9 cellular contexts compared by ENCODE assay signal in the genomic region with DNA sequence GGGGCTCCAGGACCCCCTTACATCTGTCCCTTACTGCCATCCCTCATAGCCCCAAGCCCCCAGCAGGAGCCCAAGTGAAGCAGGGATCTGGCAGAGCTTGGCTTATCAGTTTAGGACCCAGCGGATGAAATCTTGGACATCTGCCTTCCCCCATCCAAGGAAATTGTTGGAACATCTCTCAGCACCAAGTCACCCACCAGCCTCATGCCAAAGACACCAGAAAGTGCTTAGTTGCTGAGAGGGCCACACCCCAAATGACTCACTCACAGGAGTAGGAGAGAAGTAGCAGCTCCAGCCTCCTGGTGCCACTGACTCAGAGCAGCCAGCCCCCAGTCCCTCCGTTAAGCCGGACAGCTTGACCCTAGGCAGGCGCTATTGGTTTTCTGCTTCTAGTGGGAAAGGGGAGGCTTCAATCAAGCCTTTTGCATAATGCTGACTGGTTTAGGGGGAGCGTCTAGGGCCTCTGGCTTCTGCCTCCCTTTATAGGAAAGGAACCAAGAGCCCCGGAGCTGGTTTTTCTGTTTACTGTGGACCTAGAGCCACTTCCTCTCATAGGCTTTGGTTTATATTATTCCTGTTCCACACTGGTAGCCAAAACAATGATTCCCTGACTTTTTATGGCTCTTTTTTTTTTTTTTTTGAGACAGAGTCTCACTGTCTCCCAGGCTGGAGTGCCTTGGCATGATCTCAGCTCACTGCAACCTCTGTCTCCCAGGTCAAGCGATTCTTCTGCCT.
DNase-seq lines count a peak whose midpoint lies in the region; ATAC-seq and TF ChIP-seq lines count a peak whose summit lies in the region.
"Had no signal": no experiment of that assay in that cellular context is flagged by ENCODE, and none has a peak within 500 bp of the region (broad histone marks: within the 10 kb centered on the region; RNA-seq: fewer than 3 reads in every experiment).

No MANE protein-coding gene starts in this region.

- H4K20me1 ChIP-seq in OCI-LY7 (ENCODE audit: insufficient read depth, low read length): no peaks in the 10 kb centered on the region

- no peaks in the 10 kb centered on the region for H3K79me2 ChIP-seq in OCI-LY7 (ENCODE audit: insufficient read depth, low read depth, low read length)

- no TSS peak for BruUV-seq in OCI-LY7 (replicated peaks; lab: Mats Ljungman, UMichigan)

- no peaks in the 10 kb centered on the region for H3K9me3 ChIP-seq in HEK293 (ENCODE audit: control insufficient read depth, insufficient read depth, low read depth, low read length)
- no peaks in the 10 kb centered on the region for H3K9me3 ChIP-seq in OCI-LY7 (ENCODE audit: low read length)

- no peak overlapping the region for H3K9ac ChIP-seq in rectal smooth muscle tissue (ENCODE audit: low read length)

- H3K36me3 ChIP-seq in HEK293 (ENCODE audit: control insufficient read depth in 2 of 2, insufficient read depth in 1 of 2, low read length in 2 of 2) (peaks cover 0 to 6% of the 10 kb centered on the region in 2 experiments; a peak in 1 of 3 replicates), rectal smooth muscle tissue (ENCODE audit: control insufficient read depth, insufficient read depth, low read length) (peaks cover 7% of the 10 kb centered on the region), OCI-LY7 (ENCODE audit: insufficient read depth, low read length) (no peaks in the 10 kb centered on the region)

- no peak overlapping the region for H2AFZ ChIP-seq in OCI-LY7 (ENCODE audit: low read length)

- peak; percentile 82 for DNase-seq in SW480 (ENCODE audit: low spot score)
- peak; percentile 94 to 98 for DNase-seq in foreskin keratinocyte
- DNase-seq in activated CD4-positive, alpha-beta memory T cell treated with anti-CD3 and anti-CD28 coated beads for 36 hours: no peak
- DNase-seq in OCI-LY7 (ENCODE audit: low spot score): no peak
- DNase-seq in activated CD8-positive, alpha-beta memory T cell treated with anti-CD3 and anti-CD28 coated beads, Interleukin-2, amount 50 U/mL, for 48 hours: no peak
- no peak for DNase-seq in NCI-H146 treated with DMSO at 0.1 percent for 48 hours (lab: John Stamatoyannopoulos, UW; ENCODE audit: unreplicated experiment)

- no peaks in the 10 kb centered on the region for H3K9me3 Mint-ChIP-seq in activated CD4-positive, alpha-beta memory T cell treated with anti-CD3 and anti-CD28 coated beads for 36 hours
- H3K9me3 Mint-ChIP-seq: IgD-negative memory B cell had no signal

- H3K4me1 ChIP-seq in HEK293 (ENCODE audit: control insufficient read depth, insufficient read depth, low read length): peaks cover 17% of the 10 kb centered on the region
- H3K4me1 ChIP-seq in foreskin keratinocyte: peaks cover 19% of the 10 kb centered on the region
- peaks cover 66% of the 10 kb centered on the region for H3K4me1 ChIP-seq in rectal smooth muscle tissue (ENCODE audit: control insufficient read depth, insufficient read depth, low read length)
- H3K4me1 ChIP-seq in OCI-LY7 (ENCODE audit: insufficient read depth, low read length, poor library complexity, severe bottlenecking): peaks cover 17% of the 10 kb centered on the region

- H3K4me2 ChIP-seq in OCI-LY7 (ENCODE audit: low read length): no peak overlapping the region

- CTCF ChIA-PET in HEK293 (lab: Yijun Ruan, JAX) (interaction anchor here (0.6 to 20.2 kb wide), 7 partner anchors 8 to 205 kb away, joined by 3 to 593 read pairs (median 3); no protein-coding TSS in a partner anchor), OCI-LY7 (lab: Charles Lee; ENCODE audit: unreplicated experiment) (interaction anchor here (1.3 kb wide), 1 partner anchor 75 kb away, joined by 3 read pairs; no protein-coding TSS in a partner anchor)
- CTCF ChIA-PET in activated CD4-positive, alpha-beta memory T cell treated with anti-CD3 and anti-CD28 coated beads for 36 hours (lab: Charles Lee): interaction anchor here (0.7 to 17.1 kb wide), 3 partner anchors 22 to 155 kb away, joined by 4 to 298 read pairs (median 4); no protein-coding TSS in a partner anchor

- no peaks in the 10 kb centered on the region for H3K36me3 Mint-ChIP-seq in activated CD4-positive, alpha-beta memory T cell treated with anti-CD3 and anti-CD28 coated beads for 36 hours
- H3K36me3 Mint-ChIP-seq: IgD-negative memory B cell had no signal

- H3K27me3 ChIP-seq in foreskin keratinocyte: no peaks in the 10 kb centered on the region
- no peaks in the 10 kb centered on the region for H3K27me3 ChIP-seq in rectal smooth muscle tissue (ENCODE audit: control insufficient read depth, insufficient read depth, low read length)

- H3K27ac Mint-ChIP-seq in activated CD4-positive, alpha-beta memory T cell treated with anti-CD3 and anti-CD28 coated beads for 36 hours: no peak overlapping the region
- H3K27ac Mint-ChIP-seq: IgD-negative memory B cell had no signal

- POLR2A ChIA-PET in HEK293 (lab: Yijun Ruan, JAX): interaction anchor here (0.7 to 1.7 kb wide), 7 partner anchors 9 to 129 kb away, joined by 3 to 5 read pairs (median 4); no protein-coding TSS in a partner anchor
- POLR2A ChIA-PET in activated CD4-positive, alpha-beta memory T cell treated with anti-CD3 and anti-CD28 coated beads for 36 hours (lab: Charles Lee): no interaction called here
- POLR2A ChIA-PET in OCI-LY7 (lab: Charles Lee): interaction anchor here (0.5 kb wide), 1 partner anchor 1943 kb away, joined by 3 read pairs; no protein-coding TSS in a partner anchor

- H3K27me3 Mint-ChIP-seq in activated CD4-positive, alpha-beta memory T cell treated with anti-CD3 and anti-CD28 coated beads for 36 hours: no peaks in the 10 kb centered on the region
- H3K27me3 Mint-ChIP-seq: IgD-negative memory B cell had no signal

- H3K4me3 ChIP-seq in HEK293 (ENCODE audit: low read depth, low read length) (no peak overlapping the region), rectal smooth muscle tissue (ENCODE audit: low read length) (peak overlapping the region; percentile 41), OCI-LY7 (ENCODE audit: low read depth, low read length, poor library complexity, severe bottlenecking) (no peak overlapping the region)

- intact Hi-C loops in activated CD4-positive, alpha-beta memory T cell treated with anti-CD3 and anti-CD28 coated beads for 36 hours (cut with micrococcal nuclease): no loop called here
- intact Hi-C loops in OCI-LY7 (cut with micrococcal nuclease; ENCODE audit: unreplicated experiment): no loop called here

- H3K9me2 ChIP-seq in OCI-LY7 (ENCODE audit: insufficient read depth, low read length): no peaks in the 10 kb centered on the region

- no peaks in the 10 kb centered on the region for H3K4me1 Mint-ChIP-seq in activated CD4-positive, alpha-beta memory T cell treated with anti-CD3 and anti-CD28 coated beads for 36 hours (ENCODE audit: low read depth)

- TF ChIP-seq CTCF in HEK293 (tag by site-specific recombination; IDR thresholded peaks at IDR 0.05): no peak
- TF ChIP-seq CTCF in foreskin keratinocyte (conservative IDR thresholded peaks at IDR 0.05): no peak
- TF ChIP-seq CTCF in OCI-LY7 (conservative IDR thresholded peaks at IDR 0.05; ENCODE audit: low read length): no peak

- peak; percentile 85 for ATAC-seq in foreskin keratinocyte

- peak overlapping the region; percentile 25; the same call in 1 of the 2 replicates for H3K27ac ChIP-seq in HEK293 (ENCODE audit: extremely low read depth, low read depth, low read length)
- peak overlapping the region; percentile 86 for H3K27ac ChIP-seq in foreskin keratinocyte
- H3K27ac ChIP-seq in rectal smooth muscle tissue (ENCODE audit: low read depth, low read length): peak overlapping the region; percentile 95
- no peak overlapping the region for H3K27ac ChIP-seq in OCI-LY7 (ENCODE audit: low read depth, low read length, poor library complexity, severe bottlenecking)

- no peak overlapping the region for H3K4me3 Mint-ChIP-seq in activated CD4-positive, alpha-beta memory T cell treated with anti-CD3 and anti-CD28 coated beads for 36 hours

TF ChIP-seq in HEK293, 187 proteins besides CTCF, POLR2A, EP300 and RAD21 (continues in another document):
- TF ChIP-seq ZNF654 (tag by site-specific recombination; IDR thresholded peaks at IDR 0.05; ENCODE audit: low read depth) (no peak), ZSCAN30 (tag by site-specific recombination; IDR thresholded peaks at IDR 0.05) (no peak), KLF7 (tag by site-specific recombination; IDR thresholded peaks at IDR 0.05; ENCODE audit: borderline replicate concordance) (peak; percentile 79; the same call in 1 of the 2 replicates), YY2 (tag by site-specific recombination; IDR thresholded peaks at IDR 0.05) (no peak), ZNF433 (tag by site-specific recombination; IDR thresholded peaks at IDR 0.05; ENCODE audit: low read depth) (no peak), ZNF221 (tag by site-specific recombination; IDR thresholded peaks at IDR 0.05; ENCODE audit: borderline replicate concordance) (no peak), SP2 (tag by site-specific recombination; IDR thresholded peaks at IDR 0.05) (peak; percentile 29), ZXDB (tag by site-specific recombination; IDR thresholded peaks at IDR 0.05) (0 out of 2 replicates have a peak, but pooled peaks have one; percentile 30), ZNF211 (tag by site-specific recombination; IDR thresholded peaks at IDR 0.05; ENCODE audit: low read depth) (no peak), ZNF324 (tag by site-specific recombination; IDR thresholded peaks at IDR 0.05) (no peak; the same call in 1 of the 2 replicates), ZNF768 (tag by site-specific recombination; IDR thresholded peaks at IDR 0.05) (no peak), ZNF214 (tag by site-specific recombination; IDR thresholded peaks at IDR 0.05; ENCODE audit: borderline replicate concordance) (no peak)
- TF ChIP-seq, protein P1, sequence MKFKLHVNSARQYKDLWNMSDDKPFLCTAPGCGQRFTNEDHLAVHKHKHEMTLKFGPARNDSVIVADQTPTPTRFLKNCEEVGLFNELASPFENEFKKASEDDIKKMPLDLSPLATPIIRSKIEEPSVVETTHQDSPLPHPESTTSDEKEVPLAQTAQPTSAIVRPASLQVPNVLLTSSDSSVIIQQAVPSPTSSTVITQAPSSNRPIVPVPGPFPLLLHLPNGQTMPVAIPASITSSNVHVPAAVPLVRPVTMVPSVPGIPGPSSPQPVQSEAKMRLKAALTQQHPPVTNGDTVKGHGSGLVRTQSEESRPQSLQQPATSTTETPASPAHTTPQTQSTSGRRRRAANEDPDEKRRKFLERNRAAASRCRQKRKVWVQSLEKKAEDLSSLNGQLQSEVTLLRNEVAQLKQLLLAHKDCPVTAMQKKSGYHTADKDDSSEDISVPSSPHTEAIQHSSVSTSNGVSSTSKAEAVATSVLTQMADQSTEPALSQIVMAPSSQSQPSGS (tag by site-specific recombination; IDR thresholded peaks at IDR 0.05; ENCODE audit: low read depth): no peak

Comparison
In these comparisons a context has a peak if more than half of its experiments do, and no peak if none do; other contexts are left out.
1. DNase-seq: peak in SW480 (single experiment) and foreskin keratinocyte (2 of 2); none in activated CD4-positive, alpha-beta memory T cell treated with anti-CD3 and anti-CD28 coated beads for 36 hours (single experiment), OCI-LY7 (single experiment), activated CD8-positive, alpha-beta memory T cell treated with anti-CD3 and anti-CD28 coated beads, Interleukin-2, amount 50 U/mL, for 48 hours (single experiment) and NCI-H146 treated with DMSO at 0.1 percent for 48 hours (single experiment).